ENCODE assay signal across 8 cellular contexts in the genomic region with DNA sequence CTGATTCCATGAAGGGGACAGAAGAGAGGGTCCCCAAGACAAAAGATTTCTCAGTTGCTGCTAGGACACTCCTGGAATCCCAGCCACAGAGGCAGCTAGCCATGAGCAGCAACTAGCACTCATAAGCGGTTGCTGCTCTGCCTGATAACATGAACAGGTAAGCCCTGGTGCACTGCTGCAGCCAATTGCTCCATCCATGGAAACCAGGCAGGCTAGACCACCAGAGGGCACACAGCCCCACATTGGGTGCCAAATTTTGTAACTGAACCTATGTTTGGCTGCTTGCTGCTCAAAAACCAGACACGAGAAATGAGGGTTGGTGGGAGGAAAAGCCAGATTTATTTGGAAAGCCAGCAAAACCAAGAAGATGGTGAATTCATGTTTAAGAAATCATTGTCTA. TPM values are rescaled to one million over a fixed set of nuclear protein-coding genes. Genes with fewer than 3 reads are reported as not detected.
DNase-seq lines count a peak whose midpoint lies in the region; ATAC-seq, FAIRE-seq and TF ChIP-seq lines count a peak whose summit lies in the region.

No MANE protein-coding gene starts in this region.

- POLR2A ChIA-PET in A549 (lab: Yijun Ruan, JAX): no interaction called here

- TF ChIP-seq CTCF in A549 (IDR thresholded peaks at IDR 0.05) (peak; percentile 30; the same call in 1 of the 3 replicates), GM12873 (IDR thresholded peaks at IDR 0.05; ENCODE audit: insufficient read depth, low read depth, low read length, missing control alignments) (peak; percentile 37), esophagus muscularis mucosa (IDR thresholded peaks at IDR 0.05) (peak; percentile 4 to 31 (median 12)), foreskin fibroblast (IDR thresholded peaks at IDR 0.05; ENCODE audit: low read depth, low read length) (no peak)

- H3K27ac ChIP-seq in A549: no peak overlapping the region
- no peak overlapping the region for H3K27ac ChIP-seq in esophagus muscularis mucosa (replicated peaks in 1 of 4)

- H3K4me1 ChIP-seq in A549 (peaks cover 7% of the 10 kb centered on the region), esophagus muscularis mucosa (no peaks in the 10 kb centered on the region)

- intact Hi-C loops in esophagus muscularis mucosa (cut with DNase I): no loop called here

- no peaks in the 10 kb centered on the region for H3K27me3 ChIP-seq in esophagus muscularis mucosa
- H3K27me3 ChIP-seq in MG63: no peaks in the 10 kb centered on the region

- no peak overlapping the region for H3K4me3 ChIP-seq in A549
- H3K4me3 ChIP-seq in esophagus muscularis mucosa: no peak overlapping the region
- H3K4me3 ChIP-seq in MG63: no peak overlapping the region
- no peak overlapping the region for H3K4me3 ChIP-seq in foreskin fibroblast (ENCODE audit: low read depth in 1 of 2, low read length in 2 of 2)

- WGBS in A549 (ENCODE audit: missing lambda C conversion rate): 60% methylated on average over 2 of the region's 2 CpGs
- 58% methylated on average over 2 of the region's 2 CpGs for WGBS in esophagus muscularis mucosa

- peak; percentile 20 to 28; a peak in 1 of 5 replicates for TF ChIP-seq RAD21 in A549 (conservative IDR thresholded peaks at IDR 0.05 in 1 of 2, IDR thresholded peaks at IDR 0.05 in 1 of 2)

- FAIRE-seq in A549 (lab: Jason Lieb, UNC): no peak

- H3K36me3 ChIP-seq in esophagus muscularis mucosa (no peaks in the 10 kb centered on the region), MG63 (no peaks in the 10 kb centered on the region)

- peak in 1 of 2 experiments; percentile 40 for DNase-seq in A549 (ENCODE audit: low read depth in 1 of 2, low spot score in 1 of 2)
- peak; percentile 68 for DNase-seq in esophagus muscularis mucosa (ENCODE audit: extremely low spot score)
- no peak for DNase-seq in MG63
- DNase-seq in foreskin fibroblast: no peak

- TF ChIP-seq EP300 in A549 (IDR thresholded peaks at IDR 0.05) (no peak), esophagus muscularis mucosa (IDR thresholded peaks at IDR 0.05) (no peak)

- H3K9me3 ChIP-seq in A549: no peaks in the 10 kb centered on the region
- no peaks in the 10 kb centered on the region for H3K9me3 ChIP-seq in esophagus muscularis mucosa
- no peaks in the 10 kb centered on the region; the same call in 1 of the 2 replicates for H3K9me3 ChIP-seq in MG63

- peak; percentile 85 to 90 for ATAC-seq in A549
- ATAC-seq in SK-N-SH treated with all-trans-retinoic acid at 6 μM for 48 hours: peak; percentile 66
- ATAC-seq in HG03520 (IDR thresholded peaks at IDR 0.05; ENCODE audit: unreplicated experiment): no peak
- no peak for ATAC-seq in HG02642 (IDR thresholded peaks at IDR 0.05; ENCODE audit: poor library complexity, unreplicated experiment)

- CTCF ChIA-PET in A549 (lab: Yijun Ruan, JAX): interaction anchor here (1.3 to 2.2 kb wide), 3 partner anchors 9 to 23 kb away, joined by 3 to 12 read pairs (median 4); a partner anchor contains a TSS

- no peak overlapping the region for H3K4me2 ChIP-seq in A549

- TF ChIP-seq POLR2A in A549 (IDR thresholded peaks at IDR 0.05; ENCODE audit: low read length) (no peak), esophagus muscularis mucosa (IDR thresholded peaks at IDR 0.05; ENCODE audit: low read depth) (no peak)

TF ChIP-seq in A549, 52 proteins besides CTCF, POLR2A, EP300 and RAD21:
- no peak for TF ChIP-seq ZC3H11A (IDR thresholded peaks at IDR 0.05)
- peak; percentile 34; the same call in 1 of the 3 replicates for TF ChIP-seq SMC3 (IDR thresholded peaks at IDR 0.05)
TF ChIP-seq in A549: peak in this region for 1.

TF ChIP-seq in SK-N-SH treated with all-trans-retinoic acid at 6 μM for 48 hours, 23 proteins besides CTCF, POLR2A, EP300 and RAD21:
- TF ChIP-seq ISL1 (CRISPR knock-in tag; IDR thresholded peaks at IDR 0.05): no peak

RNA-seq across cellular contexts. Expression of a gene that starts 21.9 kb away (rescaled TPM):
- polyA plus RNA-seq in A549 (2011; rRNA removed) (27.2 and 29.8 TPM in 2 replicates), A549 (2017; fragmentation: RNase III; extraction: RNeasy Plus Mini Kit Qiagen cat#74134 plus additional on column Dnase treatment) (13.2 to 15.8 TPM (median 13.8 TPM) in 3 replicates)
- 4.8 and 5.4 TPM in 2 replicates for polyA plus RNA-seq in A549 (2012; cell fraction: cytosol; rRNA removed)
- polyA plus RNA-seq in A549 (2012; cell fraction: nucleus; rRNA removed): 5.1 and 7.8 TPM in 2 replicates
- polyA minus RNA-seq in A549 (2011; rRNA and poly(A)+ RNA removed): 35.5 and 37.5 TPM in 2 replicates
- total RNA-seq in esophagus muscularis mucosa: 10 to 100 TPM; 18.9 to 23.7 (median 21.9) TPM
- 5.7 and 10.4 TPM in 2 replicates for total RNA-seq in MG63 (2014; rRNA removed; shearing (Covaris generic); ENCODE audit: low replicate concordance)

RNA-seq across cellular contexts. Expression of a gene that starts 40.9 kb away (rescaled TPM):
- polyA plus RNA-seq in A549 (2011; rRNA removed) (0.83 and 0.85 TPM in 2 replicates), A549 (2017; fragmentation: RNase III; extraction: RNeasy Plus Mini Kit Qiagen cat#74134 plus additional on column Dnase treatment) (0.72 to 1.4 TPM (median 1.3 TPM) in 3 replicates)
- 0.12 and 0.19 TPM in 2 replicates for polyA plus RNA-seq in A549 (2012; cell fraction: cytosol; rRNA removed)
- polyA plus RNA-seq in A549 (2012; cell fraction: nucleus; rRNA removed): 0.04 and 0.07 TPM in 2 replicates
- 0.58 and 0.79 TPM in 2 replicates for polyA minus RNA-seq in A549 (2011; rRNA and poly(A)+ RNA removed)
- total RNA-seq in esophagus muscularis mucosa: 1 to 10 TPM; 1.7 to 2.8 (median 2.2) TPM
- 0.13 and 1.4 TPM in 2 replicates for total RNA-seq in MG63 (2014; rRNA removed; shearing (Covaris generic); ENCODE audit: low replicate concordance)

Comparison
In these comparisons a context has a peak if more than half of its experiments do, and no peak if none do; other contexts are left out.
1. ATAC-seq: peak in A549 (2 of 2) and SK-N-SH treated with all-trans-retinoic acid at 6 μM for 48 hours (single experiment); none in HG03520 (single experiment) and HG02642 (single experiment).